Comparison of ENCODE assay signal across 15 cellular contexts in genomic region chr2:16125614-16126125, GRCh38.
"Had no signal": no experiment of that assay in that cellular context is flagged by ENCODE, and none has a peak within 500 bp of the region (broad histone marks: within the 10 kb centered on the region; RNA-seq: fewer than 3 reads in every experiment).

No MANE protein-coding gene starts in this region.

- H3K27me3 Mint-ChIP-seq: activated naive CD4-positive, alpha-beta T cell treated with anti-CD3 and anti-CD28 coated beads, Interleukin-2, amount 50 U/mL, for 24 hours had no signal

- ATAC-seq: upper lobe of right lung had no signal

- H3K27ac Mint-ChIP-seq: activated naive CD4-positive, alpha-beta T cell treated with anti-CD3 and anti-CD28 coated beads, Interleukin-2, amount 50 U/mL, for 24 hours; nephron; T-helper 1 cell treated with Interleukin-12 subunit alpha and Interleukin-12 subunit beta and Interleukin-4 antibody, amounts not matched to agents 30 μg/mL and 1 μg/mL, for 36 hours had no signal

- H3K4me3 Mint-ChIP-seq: activated naive CD4-positive, alpha-beta T cell treated with anti-CD3 and anti-CD28 coated beads, Interleukin-2, amount 50 U/mL, for 24 hours; nephron; T-helper 1 cell treated with Interleukin-12 subunit alpha and Interleukin-12 subunit beta and Interleukin-4 antibody, amounts not matched to agents 30 μg/mL and 1 μg/mL, for 36 hours had no signal

- H3K36me3 ChIP-seq: right atrium auricular region, thoracic aorta, upper lobe of right lung had no signal

- DNase-seq: activated CD4-positive, alpha-beta T cell treated with anti-CD3 and anti-CD28 coated beads, Interleukin-2, amount 50 U/mL, for 4 hours; activated CD4-positive, CD25-positive, alpha-beta regulatory T cell treated with anti-CD3 and anti-CD28 coated beads, Interleukin-2, amount 50 U/mL, for 72 hours; activated gamma-delta T cell; cerebellar nuclear complex; effector CD8-positive, alpha-beta T cell; mesendoderm; occipital lobe; stimulated activated CD4-positive, alpha-beta T cell treated with anti-CD3 and anti-CD28 coated beads, Interleukin-15, amount 100 ng/mL, for 24 hours; stimulated activated CD4-positive, alpha-beta T cell treated with anti-CD3 and anti-CD28 coated beads, Interleukin-4, amount 100 ng/mL, for 1 hour; upper lobe of right lung had no signal

- H3K4me1 Mint-ChIP-seq: activated naive CD4-positive, alpha-beta T cell treated with anti-CD3 and anti-CD28 coated beads, Interleukin-2, amount 50 U/mL, for 24 hours had no signal

- H3K9me3 ChIP-seq: thoracic aorta, upper lobe of right lung had no signal

- H3K27me3 ChIP-seq: right atrium auricular region, upper lobe of right lung had no signal

- H3K4me3 ChIP-seq: right atrium auricular region, thoracic aorta, upper lobe of right lung had no signal

- H3K27ac ChIP-seq: right atrium auricular region, thoracic aorta, upper lobe of right lung had no signal

- H3K4me1 ChIP-seq: right atrium auricular region, upper lobe of right lung had no signal

- H3K36me3 Mint-ChIP-seq: activated naive CD4-positive, alpha-beta T cell treated with anti-CD3 and anti-CD28 coated beads, Interleukin-2, amount 50 U/mL, for 24 hours had no signal

- H3K9me3 Mint-ChIP-seq: activated naive CD4-positive, alpha-beta T cell treated with anti-CD3 and anti-CD28 coated beads, Interleukin-2, amount 50 U/mL, for 24 hours; T-helper 1 cell treated with Interleukin-12 subunit alpha and Interleukin-12 subunit beta and Interleukin-4 antibody, amounts not matched to agents 30 μg/mL and 1 μg/mL, for 36 hours had no signal
